ENCODE assay signal across 12 cellular contexts in genomic region chr11:76657139-76657823, GRCh38. TPM values are rescaled to one million over a fixed set of nuclear protein-coding genes. Genes with fewer than 3 reads are reported as not detected.
DNase-seq lines count a peak whose midpoint lies in the region; ATAC-seq and TF ChIP-seq lines count a peak whose summit lies in the region.
"Had no signal": no experiment of that assay in that cellular context is flagged by ENCODE, and none has a peak within 500 bp of the region (broad histone marks: within the 10 kb centered on the region; RNA-seq: fewer than 3 reads in every experiment).

No MANE protein-coding gene starts in this region.

- peaks cover 11 to 75% (median 58%) of the 10 kb centered on the region in 10 experiments for H3K4me1 ChIP-seq in BLaER1 treated with 17β-estradiol and CSF1 and Interleukin-3, amounts not matched to agents 10 nM and 100 nM
- peaks cover 0 to 23% (median 0%) of the 10 kb centered on the region in 4 donors for H3K4me1 ChIP-seq in Peyer's patch
- peaks cover 37% of the 10 kb centered on the region for H3K4me1 ChIP-seq in hepatocyte (ENCODE audit: insufficient read depth)
- H3K4me1 ChIP-seq in gastrocnemius medialis: peaks cover 0 to 3% of the 10 kb centered on the region in 2 donors

- H3K27me3 ChIP-seq in BLaER1 treated with 17β-estradiol and CSF1 and Interleukin-3, amounts not matched to agents 10 nM and 100 nM: peaks cover 0 to 11% (median 0%) of the 10 kb centered on the region in 11 experiments; a peak in 8 of 22 replicates
- H3K27me3 ChIP-seq in Peyer's patch (no peaks in the 10 kb centered on the region), hepatocyte (no peaks in the 10 kb centered on the region), gastrocnemius medialis (no peaks in the 10 kb centered on the region)
- H3K27me3 ChIP-seq: SJSA1 had no signal

- intact Hi-C loops in gastrocnemius medialis (cut with DNase I; ENCODE audit: low total_unique reads): no loop called here

- ATAC-seq in gastrocnemius medialis (no peak), GM18873 (IDR thresholded peaks at IDR 0.05; ENCODE audit: low FRiP score, unreplicated experiment) (no peak), HG03571 (IDR thresholded peaks at IDR 0.05; ENCODE audit: unreplicated experiment) (no peak)
- ATAC-seq: natural killer cell had no signal

- no peaks in the 10 kb centered on the region for H3K79me2 ChIP-seq in hepatocyte

- peaks cover 0 to 4% (median 0%) of the 10 kb centered on the region in 11 experiments; a peak in 1 of 22 replicates for H4K20me1 ChIP-seq in BLaER1 treated with 17β-estradiol and CSF1 and Interleukin-3, amounts not matched to agents 10 nM and 100 nM
- H4K20me1 ChIP-seq in hepatocyte (ENCODE audit: insufficient read depth, poor library complexity, severe bottlenecking): no peaks in the 10 kb centered on the region

- H3K9me3 ChIP-seq in BLaER1 treated with 17β-estradiol and CSF1 and Interleukin-3, amounts not matched to agents 10 nM and 100 nM (replicated peaks in 1 of 11): no peaks in the 10 kb centered on the region
- H3K9me3 ChIP-seq in Peyer's patch: no peaks in the 10 kb centered on the region
- H3K9me3 ChIP-seq in hepatocyte (ENCODE audit: low read depth): no peaks in the 10 kb centered on the region
- no peaks in the 10 kb centered on the region for H3K9me3 ChIP-seq in gastrocnemius medialis
- H3K9me3 ChIP-seq: SJSA1 had no signal

- in situ Hi-C loops in gastrocnemius medialis (cut with MboI; ENCODE audit: low sequenced_read_pairs in 4 of 4): no loop called here

- H3K9ac ChIP-seq in BLaER1 treated with 17β-estradiol and CSF1 and Interleukin-3, amounts not matched to agents 10 nM and 100 nM: peak overlapping the region in 2 of 11 experiments; percentile 15 to 17; a peak in 2 of 22 replicates

- TF ChIP-seq CTCF in Peyer's patch (IDR thresholded peaks at IDR 0.05) (no peak), hepatocyte (IDR thresholded peaks at IDR 0.05; ENCODE audit: poor library complexity) (no peak), gastrocnemius medialis (IDR thresholded peaks at IDR 0.05 in 4 of 5, conservative IDR thresholded peaks at IDR 0.05 in 1 of 5) (no peak)

- peak overlapping the region; percentile 24 to 77 (median 65); a peak in 21 of 22 replicates for H3K4me2 ChIP-seq in BLaER1 treated with 17β-estradiol and CSF1 and Interleukin-3, amounts not matched to agents 10 nM and 100 nM
- H3K4me2 ChIP-seq in hepatocyte: no peak overlapping the region

- 0 out of 22 replicates have a peak overlapping the region, but pooled peaks of 1 of the 11 experiments have one; percentile 16 for H3K27ac ChIP-seq in BLaER1 treated with 17β-estradiol and CSF1 and Interleukin-3, amounts not matched to agents 10 nM and 100 nM
- H3K27ac ChIP-seq in Peyer's patch (peak overlapping the region in 3 of 4 donors; percentile 32 to 77 (median 72)), hepatocyte (peak overlapping the region; percentile 21), gastrocnemius medialis (peak overlapping the region in 3 of 4 donors; percentile 42 to 67 (median 64))
- H3K27ac ChIP-seq: SJSA1 had no signal

- WGBS in hepatocyte (ENCODE audit: low lambda C conversion rate, missing lambda C conversion rate): 90% methylated on average over 14 of the region's 14 CpGs

- H2AFZ ChIP-seq in hepatocyte: no peak overlapping the region

- no peaks in the 10 kb centered on the region for H3K9me2 ChIP-seq in hepatocyte (replicated peaks; ENCODE audit: insufficient read depth)

- TF ChIP-seq POLR2A in Peyer's patch (IDR thresholded peaks at IDR 0.05) (no peak), gastrocnemius medialis (IDR thresholded peaks at IDR 0.05) (no peak)

- peak in 2 of 3 donors; percentile 25 to 43 for DNase-seq in Peyer's patch
- no peak for DNase-seq in hepatocyte (ENCODE audit: low spot score)
- no peak for DNase-seq in gastrocnemius medialis
- DNase-seq in NCI-H1436 (lab: John Stamatoyannopoulos, UW): no peak
- DNase-seq in central memory CD4-positive, alpha-beta T cell: no peak
- DNase-seq: activated naive CD4-positive, alpha-beta T cell treated with anti-CD3 and anti-CD28 coated beads, Interleukin-2, amount 50 U/mL, for 16 hours; HFFc6 had no signal

- no peak overlapping the region for H3K4me3 ChIP-seq in BLaER1 treated with 17β-estradiol and CSF1 and Interleukin-3, amounts not matched to agents 10 nM and 100 nM
- H3K4me3 ChIP-seq in Peyer's patch (no peak overlapping the region), hepatocyte (no peak overlapping the region), gastrocnemius medialis (no peak overlapping the region)
- H3K4me3 ChIP-seq: SJSA1 had no signal

- no peaks in the 10 kb centered on the region for H3K36me3 ChIP-seq in BLaER1 treated with 17β-estradiol and CSF1 and Interleukin-3, amounts not matched to agents 10 nM and 100 nM
- H3K36me3 ChIP-seq in Peyer's patch (no peaks in the 10 kb centered on the region), hepatocyte (replicated peaks; ENCODE audit: insufficient read depth, low read depth) (no peaks in the 10 kb centered on the region), gastrocnemius medialis (peaks cover 0 to 5% of the 10 kb centered on the region in 2 donors)
- H3K36me3 ChIP-seq: SJSA1 had no signal

RNA-seq across cellular contexts. Expression of gene LRRC32, which starts 13.3 kb away (rescaled TPM):
- total RNA-seq in Peyer's patch (10 to 100 TPM in 3 of 4 donors, 1 to 10 TPM in 1; 4.0 to 36.7 (median 23.0) TPM), hepatocyte (14.7 and 25.5 TPM in 2 replicates), gastrocnemius medialis (10 to 100 TPM; 14.5 to 35.5 (median 23.4) TPM)
- 75.2 and 80.4 TPM in 2 replicates for polyA plus RNA-seq in hepatocyte

Comparison
In these comparisons a context has a peak if more than half of its experiments do, and no peak if none do; other contexts are left out.
1. DNase-seq: peak in Peyer's patch (2 of 3); none in hepatocyte (single experiment), gastrocnemius medialis (0 of 2), NCI-H1436 (single experiment) and central memory CD4-positive, alpha-beta T cell (single experiment).